In genomic region chr3:33050084-33050653, GRCh38 we compare ENCODE assay signal across 14 cellular contexts.
"Had no signal": no experiment of that assay in that cellular context is flagged by ENCODE, and none has a peak within 500 bp of the region (broad histone marks: within the 10 kb centered on the region; RNA-seq: fewer than 3 reads in every experiment).

No MANE protein-coding gene starts in this region.

- H3K9me3 ChIP-seq: neutrophil, right atrium auricular region, thyroid gland, vagina had no signal

- H3K9me3 Mint-ChIP-seq: activated naive CD8-positive, alpha-beta T cell treated with anti-CD3 and anti-CD28 coated beads, Interleukin-2, amount 10 ng/mL, durations not matched to agents 7 days and 5 days had no signal

- H3K4me3 ChIP-seq: hepatocyte, right atrium auricular region, skin epidermis, thyroid gland, vagina had no signal

- H3K27me3 ChIP-seq: hepatocyte, neutrophil, right atrium auricular region, thyroid gland, vagina had no signal

- H3K4me3 Mint-ChIP-seq: activated naive CD8-positive, alpha-beta T cell treated with anti-CD3 and anti-CD28 coated beads, Interleukin-2, amount 10 ng/mL, durations not matched to agents 7 days and 5 days had no signal

- H3K27ac Mint-ChIP-seq: activated naive CD8-positive, alpha-beta T cell treated with anti-CD3 and anti-CD28 coated beads, Interleukin-2, amount 10 ng/mL, durations not matched to agents 7 days and 5 days had no signal

- DNase-seq: activated CD4-positive, alpha-beta T cell treated with anti-CD3 and anti-CD28 coated beads for 48 hours; activated CD8-positive, alpha-beta memory T cell treated with anti-CD3 and anti-CD28 coated beads for 24 hours; activated effector memory CD4-positive, alpha-beta T cell treated with anti-CD3 and anti-CD28 coated beads, Interleukin-2, amount 50 U/mL, for 16 hours; activated naive CD8-positive, alpha-beta T cell treated with anti-CD3 and anti-CD28 coated beads, Interleukin-2, amount 10 ng/mL, durations not matched to agents 7 days and 5 days; anterior cingulate cortex; midbrain; T-helper 9 cell; thyroid gland had no signal

- H3K4me1 ChIP-seq: thyroid gland, vagina had no signal

- H3K27me3 Mint-ChIP-seq: activated naive CD8-positive, alpha-beta T cell treated with anti-CD3 and anti-CD28 coated beads, Interleukin-2, amount 10 ng/mL, durations not matched to agents 7 days and 5 days had no signal

- H3K27ac ChIP-seq: hepatocyte, neutrophil, right atrium auricular region, thyroid gland, vagina, VCaP had no signal
